In the genomic region with DNA sequence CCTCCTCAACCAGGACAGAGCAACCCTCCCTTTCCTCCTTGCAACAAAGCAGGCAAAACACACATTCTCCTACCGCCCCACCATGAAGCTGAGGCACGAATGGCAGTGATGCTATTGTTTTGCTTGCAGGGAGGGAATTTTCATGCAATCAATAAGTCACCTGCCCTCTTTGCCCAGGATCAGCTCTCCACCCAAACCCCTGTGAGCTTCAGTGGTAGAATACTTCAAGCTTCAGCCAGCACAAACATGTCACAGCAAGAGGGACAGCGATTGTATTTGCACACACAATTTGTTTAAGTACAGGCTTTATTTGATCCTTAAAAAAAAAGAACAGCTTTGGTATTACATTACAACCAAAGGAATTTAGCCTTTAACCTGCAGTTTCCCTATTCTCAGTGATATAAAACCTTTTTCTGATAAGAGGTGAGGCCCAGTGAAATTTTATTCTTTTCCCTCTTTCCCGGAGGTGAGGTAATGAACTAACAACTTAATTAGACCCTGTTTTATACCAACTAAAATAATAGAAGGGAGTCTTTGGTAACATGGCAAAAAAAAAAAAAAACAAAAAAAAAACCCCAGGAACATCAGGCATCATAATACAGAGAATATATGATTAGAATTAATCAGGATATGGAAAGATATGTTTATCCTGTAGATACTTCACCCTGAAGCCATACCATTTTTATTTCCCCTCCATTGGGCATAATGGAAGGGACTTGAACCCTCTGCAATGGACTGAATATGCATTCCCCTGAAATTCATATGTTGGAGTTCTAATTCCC, we compare ENCODE assay signal across 9 cellular contexts.
DNase-seq lines count a peak whose midpoint lies in the region; ATAC-seq, FAIRE-seq and TF ChIP-seq lines count a peak whose summit lies in the region.
"Had no signal": no experiment of that assay in that cellular context is flagged by ENCODE, and none has a peak within 500 bp of the region (broad histone marks: within the 10 kb centered on the region; RNA-seq: fewer than 3 reads in every experiment).

No MANE protein-coding gene starts in this region.

- H3K4me3 ChIP-seq in dorsolateral prefrontal cortex: no peak overlapping the region

- H3K9me3 Mint-ChIP-seq in nephron: no peaks in the 10 kb centered on the region
- no peaks in the 10 kb centered on the region for H3K9me3 Mint-ChIP-seq in osteocyte (ENCODE audit: unreplicated experiment)
- no peaks in the 10 kb centered on the region for H3K9me3 Mint-ChIP-seq in activated CD4-positive, alpha-beta T cell treated with anti-CD3 and anti-CD28 coated beads for 36 hours (ENCODE audit: low read depth)
- H3K9me3 Mint-ChIP-seq: HFFc6 had no signal

- H3K27me3 Mint-ChIP-seq in nephron (ENCODE audit: low read depth) (peaks cover 6% of the 10 kb centered on the region), osteocyte (ENCODE audit: unreplicated experiment) (no peaks in the 10 kb centered on the region)
- H3K27me3 Mint-ChIP-seq in activated CD4-positive, alpha-beta T cell treated with anti-CD3 and anti-CD28 coated beads for 36 hours: peaks cover 2% of the 10 kb centered on the region

- H3K4me1 Mint-ChIP-seq in nephron: peaks cover 8% of the 10 kb centered on the region
- H3K4me1 Mint-ChIP-seq in osteocyte (ENCODE audit: unreplicated experiment): peaks cover 10% of the 10 kb centered on the region
- H3K4me1 Mint-ChIP-seq in activated CD4-positive, alpha-beta T cell treated with anti-CD3 and anti-CD28 coated beads for 36 hours: no peaks in the 10 kb centered on the region

- peak overlapping the region in 53 of 59 donors; percentile 3 to 91 (median 79) for H3K27ac ChIP-seq in dorsolateral prefrontal cortex

- peak; percentile 58 for DNase-seq in DMS53 treated with DMSO at 0.1 percent for 48 hours (lab: John Stamatoyannopoulos, UW; ENCODE audit: unreplicated experiment)
- DNase-seq in NCI-H226: peak; percentile 16
- no peak for DNase-seq in dorsolateral prefrontal cortex
- no peak for DNase-seq in osteocyte (ENCODE audit: extremely low spot score, unreplicated experiment)
- no peak for DNase-seq in H54 (ENCODE audit: insufficient read length, low spot score)
- DNase-seq in activated CD4-positive, alpha-beta T cell treated with anti-CD3 and anti-CD28 coated beads for 36 hours: no peak
- DNase-seq: HFFc6 had no signal

- no peaks in the 10 kb centered on the region for H3K27me3 ChIP-seq in dorsolateral prefrontal cortex

- H3K36me3 Mint-ChIP-seq in nephron (ENCODE audit: low read depth) (no peaks in the 10 kb centered on the region), osteocyte (ENCODE audit: unreplicated experiment) (no peaks in the 10 kb centered on the region)
- H3K36me3 Mint-ChIP-seq in activated CD4-positive, alpha-beta T cell treated with anti-CD3 and anti-CD28 coated beads for 36 hours (ENCODE audit: low read depth): no peaks in the 10 kb centered on the region

- TF ChIP-seq CTCF in dorsolateral prefrontal cortex (IDR thresholded peaks at IDR 0.05 in 54 of 56, conservative IDR thresholded peaks at IDR 0.05 in 2 of 56; ENCODE audit: low read depth in 1 of 56, partially characterized antibody in 56 of 56): no peak
- TF ChIP-seq CTCF in nephron (IDR thresholded peaks at IDR 0.05; ENCODE audit: unreplicated experiment in 3 of 3): no peak
- TF ChIP-seq CTCF in osteocyte (IDR thresholded peaks at IDR 0.05): no peak

- CTCF ChIA-PET in activated CD4-positive, alpha-beta T cell treated with anti-CD3 and anti-CD28 coated beads for 36 hours (lab: Charles Lee): interaction anchor here (0.6 to 1.4 kb wide), 2 partner anchors 29 to 30 kb away, joined by 3 read pairs; no protein-coding TSS in a partner anchor

- POLR2A ChIA-PET in activated CD4-positive, alpha-beta T cell treated with anti-CD3 and anti-CD28 coated beads for 36 hours (lab: Charles Lee): interaction anchor here (0.6 to 0.9 kb wide), 2 partner anchors 12 to 216 kb away, joined by 4 to 5 read pairs; no protein-coding TSS in a partner anchor

- intact Hi-C loops in dorsolateral prefrontal cortex (cut with DNase I): no loop called here
- intact Hi-C loops in activated CD4-positive, alpha-beta T cell treated with anti-CD3 and anti-CD28 coated beads for 36 hours (cut with DNase I, micrococcal nuclease): no loop called here

- FAIRE-seq in H54 (lab: Jason Lieb, UNC): no peak

- no peak for TF ChIP-seq POLR2A in H54 (IDR thresholded peaks at IDR 0.05; ENCODE audit: low read depth, low read length)

- ATAC-seq in GM18511 (IDR thresholded peaks at IDR 0.05; ENCODE audit: unreplicated experiment): no peak
- ATAC-seq in activated CD4-positive, alpha-beta T cell treated with anti-CD3 and anti-CD28 coated beads for 36 hours: no peak

- peak overlapping the region; percentile 28 to 89 (median 76) for H3K27ac Mint-ChIP-seq in nephron
- no peak overlapping the region for H3K27ac Mint-ChIP-seq in osteocyte (ENCODE audit: unreplicated experiment)
- no peak overlapping the region for H3K27ac Mint-ChIP-seq in activated CD4-positive, alpha-beta T cell treated with anti-CD3 and anti-CD28 coated beads for 36 hours
- H3K27ac Mint-ChIP-seq: HFFc6 had no signal

- H3K4me3 Mint-ChIP-seq in nephron (no peak overlapping the region), osteocyte (ENCODE audit: unreplicated experiment) (no peak overlapping the region)
- no peak overlapping the region for H3K4me3 Mint-ChIP-seq in activated CD4-positive, alpha-beta T cell treated with anti-CD3 and anti-CD28 coated beads for 36 hours
- H3K4me3 Mint-ChIP-seq: HFFc6 had no signal

Comparison
In these comparisons a context has a peak if more than half of its experiments do, and no peak if none do; other contexts are left out.
1. DNase-seq: peak in DMS53 treated with DMSO at 0.1 percent for 48 hours (single experiment) and NCI-H226 (single experiment); none in dorsolateral prefrontal cortex (0 of 10), osteocyte (single experiment), H54 (single experiment) and activated CD4-positive, alpha-beta T cell treated with anti-CD3 and anti-CD28 coated beads for 36 hours (single experiment).
2. H3K27ac Mint-ChIP-seq: peak in nephron (3 of 3); none in osteocyte (single experiment) and activated CD4-positive, alpha-beta T cell treated with anti-CD3 and anti-CD28 coated beads for 36 hours (single experiment).